ENCODE assay signal across 1 cellular context in the genomic region with DNA sequence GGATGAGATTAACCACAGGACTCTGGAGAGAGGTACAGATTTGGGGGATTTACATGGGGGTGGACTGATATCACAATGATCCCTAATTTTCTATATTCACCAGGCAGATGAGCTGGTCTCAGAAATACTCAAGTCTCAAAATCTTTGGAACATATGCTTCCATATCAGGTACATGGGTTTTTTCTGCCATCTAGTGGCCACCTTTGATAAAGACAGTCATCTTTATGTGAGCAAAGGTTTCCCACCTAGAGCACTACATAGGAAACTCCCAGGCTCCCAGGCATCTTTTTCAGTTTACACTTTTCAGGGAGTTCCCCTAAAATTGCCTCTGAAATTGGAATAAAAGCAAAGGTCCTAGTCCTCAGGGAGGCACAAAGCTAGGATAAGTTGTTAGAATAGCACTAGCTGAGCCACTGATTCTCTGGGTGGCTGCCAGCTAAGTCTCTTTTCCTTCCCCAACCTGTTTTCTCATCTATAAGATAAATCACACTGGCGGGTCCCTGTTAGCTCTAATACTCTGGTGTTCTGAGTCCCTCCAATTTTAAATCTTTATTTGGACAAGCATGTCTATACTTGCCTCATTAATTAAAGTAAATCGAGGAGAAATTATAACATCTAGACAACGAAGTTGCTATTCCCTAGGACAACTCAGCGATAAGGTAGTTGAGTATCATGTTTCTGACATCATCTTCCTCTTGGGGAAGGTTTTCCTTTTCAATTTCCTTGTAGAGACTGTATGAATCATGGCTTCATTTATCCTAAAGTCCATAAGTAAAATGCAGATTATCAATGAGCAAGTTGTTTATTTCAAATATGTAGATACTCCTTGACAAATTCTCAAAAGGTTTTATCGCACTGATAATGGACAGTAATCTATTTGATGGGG.
TF ChIP-seq lines count a peak whose summit lies in the region.

No MANE protein-coding gene starts in this region.

TF ChIP-seq in HepG2, 621 proteins besides CTCF, POLR2A, EP300 and RAD21:
- TF ChIP-seq ATF6 (CRISPR knock-in tag; conservative IDR thresholded peaks at IDR 0.05) (0 out of 2 replicates have a peak, but pooled peaks have one; percentile 44), SMC3 (IDR thresholded peaks at IDR 0.05; ENCODE audit: low read length) (peak; percentile 76), HMG20A (CRISPR knock-in tag; IDR thresholded peaks at IDR 0.05; ENCODE audit: borderline replicate concordance) (no peak), CEBPG (CRISPR knock-in tag; IDR thresholded peaks at IDR 0.05) (no peak), STAG1 (CRISPR knock-in tag; IDR thresholded peaks at IDR 0.05) (peak; percentile 90), ZNF317 (CRISPR knock-in tag; IDR thresholded peaks at IDR 0.05) (no peak), ZNF121 (CRISPR knock-in tag; IDR thresholded peaks at IDR 0.05) (no peak), PRDM4 (CRISPR knock-in tag; IDR thresholded peaks at IDR 0.05; ENCODE audit: borderline replicate concordance) (no peak), HNRNPLL (IDR thresholded peaks at IDR 0.05; ENCODE audit: low read depth, low read length, poor library complexity, severe bottlenecking) (no peak)
